Comparison of ENCODE assay signal across 14 cellular contexts in the genomic region with DNA sequence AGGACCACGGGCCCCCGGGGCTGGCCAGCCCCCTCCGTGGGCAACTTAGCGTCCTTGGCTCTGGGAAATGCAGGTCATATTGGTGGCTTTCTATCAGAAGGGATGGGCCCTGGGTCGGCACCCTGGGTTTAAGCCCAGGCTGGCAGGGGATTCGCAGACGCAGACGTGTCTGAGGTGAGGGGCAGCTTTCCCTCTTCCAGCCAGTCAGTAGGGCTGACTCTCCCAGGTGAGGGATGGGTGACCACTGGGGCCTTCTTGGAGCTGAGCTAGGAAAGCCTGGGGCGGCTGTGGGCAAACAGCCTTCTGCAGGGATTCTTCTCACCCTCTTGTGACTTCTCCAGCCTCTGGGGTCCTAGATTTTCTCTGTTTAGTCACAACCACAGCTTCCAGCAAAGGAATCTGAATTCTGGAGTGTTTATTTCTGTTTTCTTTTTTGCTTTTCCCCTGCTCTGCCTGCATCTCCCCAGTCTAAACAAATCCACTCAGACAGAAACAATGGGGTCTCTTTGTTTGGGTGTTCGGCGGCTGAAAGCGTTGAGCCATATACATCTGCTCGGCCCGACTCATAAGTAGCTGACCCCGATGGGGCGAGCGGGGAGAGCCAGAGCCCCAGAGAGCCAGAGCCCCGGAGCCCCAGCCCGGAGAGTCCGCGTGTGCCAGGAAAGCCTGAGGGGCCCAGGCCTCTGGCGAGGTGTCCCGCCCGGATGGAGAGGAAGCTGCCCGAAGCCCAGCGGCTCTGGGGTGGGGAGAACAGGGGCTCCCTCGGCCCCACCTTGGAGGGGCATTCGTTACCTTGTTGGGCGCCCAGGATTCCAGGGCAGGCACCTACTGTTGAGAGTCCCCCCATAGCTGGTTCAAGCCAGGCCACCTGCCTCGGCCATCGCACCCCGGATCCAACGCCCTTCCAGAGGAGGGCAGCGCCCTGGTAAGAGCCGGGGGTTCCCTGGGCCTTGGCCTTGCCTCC. TPM values are rescaled to one million over a fixed set of nuclear protein-coding genes. Genes with fewer than 3 reads are reported as not detected.
DNase-seq lines count a peak whose midpoint lies in the region; ATAC-seq and TF ChIP-seq lines count a peak whose summit lies in the region.
"Had no signal": no experiment of that assay in that cellular context is flagged by ENCODE, and none has a peak within 500 bp of the region (broad histone marks: within the 10 kb centered on the region; RNA-seq: fewer than 3 reads in every experiment).

No MANE protein-coding gene starts in this region.

- no peaks in the 10 kb centered on the region for H4K20me1 ChIP-seq in osteoblast (ENCODE audit: insufficient read depth, low read length)

- H3K4me3 ChIP-seq in osteoblast (ENCODE audit: insufficient read depth, low read length) = no peak overlapping the region
- no peak overlapping the region for H3K4me3 ChIP-seq in psoas muscle

- peaks cover 15% of the 10 kb centered on the region for H3K4me1 Mint-ChIP-seq in chondrocyte (ENCODE audit: low read depth)
- peaks cover 22% of the 10 kb centered on the region for H3K4me1 Mint-ChIP-seq in activated naive CD8-positive, alpha-beta T cell treated with anti-CD3 and anti-CD28 coated beads, Interleukin-2, amount 50 U/mL, for 24 hours

- H3K36me3 Mint-ChIP-seq in chondrocyte (ENCODE audit: low read depth) = no peaks in the 10 kb centered on the region
- H3K36me3 Mint-ChIP-seq in activated naive CD8-positive, alpha-beta T cell treated with anti-CD3 and anti-CD28 coated beads, Interleukin-2, amount 50 U/mL, for 24 hours (ENCODE audit: low read depth) = no peaks in the 10 kb centered on the region
- H3K36me3 Mint-ChIP-seq: activated CD4-positive, alpha-beta memory T cell treated with anti-CD3 and anti-CD28 coated beads for 36 hours had no signal

- H3K9me3 ChIP-seq in osteoblast (ENCODE audit: low read depth, low read length) = no peaks in the 10 kb centered on the region
- H3K9me3 ChIP-seq in psoas muscle = no peaks in the 10 kb centered on the region

- no peak overlapping the region for H3K4me3 Mint-ChIP-seq in chondrocyte (ENCODE audit: unreplicated experiment)
- no peak overlapping the region for H3K4me3 Mint-ChIP-seq in activated naive CD8-positive, alpha-beta T cell treated with anti-CD3 and anti-CD28 coated beads, Interleukin-2, amount 50 U/mL, for 24 hours

- TF ChIP-seq CTCF in chondrocyte (IDR thresholded peaks at IDR 0.05) (no peak), osteoblast (IDR thresholded peaks at IDR 0.05; ENCODE audit: extremely low read depth, low read depth, low read length) (no peak), psoas muscle (IDR thresholded peaks at IDR 0.05) (no peak)

- H3K4me2 ChIP-seq in osteoblast (ENCODE audit: insufficient read depth, low read length) = no peak overlapping the region

- no peaks in the 10 kb centered on the region for H3K4me1 ChIP-seq in osteoblast (ENCODE audit: insufficient read depth, low read length)
- peaks cover 27% of the 10 kb centered on the region for H3K4me1 ChIP-seq in psoas muscle

- H3K36me3 ChIP-seq in osteoblast (ENCODE audit: insufficient read depth, low read length) (no peaks in the 10 kb centered on the region), psoas muscle (ENCODE audit: insufficient read depth in 1 of 2, low read depth in 1 of 2) (no peaks in the 10 kb centered on the region)

- DNase-seq in chondrocyte (ENCODE audit: low spot score) (peak; percentile 86), osteoblast (ENCODE audit: insufficient read length, low spot score, missing footprints) (peak; percentile 93), 8988T (no peak), psoas muscle (no peak), hypothalamus (lab: John Stamatoyannopoulos, UW) (no peak)
- no peak for DNase-seq in activated naive CD8-positive, alpha-beta T cell treated with anti-CD3 and anti-CD28 coated beads, Interleukin-2, amount 50 U/mL, for 24 hours
- DNase-seq: activated CD4-positive, alpha-beta memory T cell treated with anti-CD3 and anti-CD28 coated beads for 36 hours; aorta; GDM1; left ventricle myocardium superior; Right ventricle myocardium superior had no signal

- intact Hi-C loops in psoas muscle (cut with DNase I) = no loop called here

- no peak overlapping the region for H3K27ac ChIP-seq in osteoblast (ENCODE audit: low read depth, low read length)
- H3K27ac ChIP-seq in psoas muscle = no peak overlapping the region

- no peak overlapping the region for H2AFZ ChIP-seq in osteoblast (ENCODE audit: low read length)

- H3K27me3 Mint-ChIP-seq in chondrocyte (ENCODE audit: low read depth) = peaks cover 68% of the 10 kb centered on the region
- H3K27me3 Mint-ChIP-seq in activated naive CD8-positive, alpha-beta T cell treated with anti-CD3 and anti-CD28 coated beads, Interleukin-2, amount 50 U/mL, for 24 hours = peaks cover 79% of the 10 kb centered on the region

- WGBS in psoas muscle, 3 donors = 11 to 12% (median 11%) methylated on average over 35 of the region's 35 CpGs

- no peaks in the 10 kb centered on the region for H3K79me2 ChIP-seq in osteoblast (ENCODE audit: insufficient read depth, low read length)

- H3K27me3 ChIP-seq in osteoblast (ENCODE audit: insufficient read depth, low read length) (peaks cover 94% of the 10 kb centered on the region), psoas muscle (ENCODE audit: insufficient read depth in 3 of 3, low read length in 2 of 3) (peaks cover 0 to 96% (median 66%) of the 10 kb centered on the region in 3 donors)

- H3K9me3 Mint-ChIP-seq in chondrocyte (ENCODE audit: low read depth) = no peaks in the 10 kb centered on the region
- H3K9me3 Mint-ChIP-seq in activated naive CD8-positive, alpha-beta T cell treated with anti-CD3 and anti-CD28 coated beads, Interleukin-2, amount 50 U/mL, for 24 hours = no peaks in the 10 kb centered on the region
- H3K9me3 Mint-ChIP-seq: activated CD4-positive, alpha-beta memory T cell treated with anti-CD3 and anti-CD28 coated beads for 36 hours had no signal

- H3K27ac Mint-ChIP-seq in chondrocyte (ENCODE audit: unreplicated experiment) = no peak overlapping the region
- H3K27ac Mint-ChIP-seq in activated naive CD8-positive, alpha-beta T cell treated with anti-CD3 and anti-CD28 coated beads, Interleukin-2, amount 50 U/mL, for 24 hours = no peak overlapping the region
- H3K27ac Mint-ChIP-seq: activated CD4-positive, alpha-beta memory T cell treated with anti-CD3 and anti-CD28 coated beads for 36 hours had no signal

- peak; percentile 2 for ATAC-seq in GM18909 (IDR thresholded peaks at IDR 0.05; ENCODE audit: poor library complexity, unreplicated experiment)
- peak; percentile 1 for ATAC-seq in HG03135 (IDR thresholded peaks at IDR 0.05; ENCODE audit: unreplicated experiment)
- no peak for ATAC-seq in activated naive CD8-positive, alpha-beta T cell treated with anti-CD3 and anti-CD28 coated beads, Interleukin-2, amount 50 U/mL, for 24 hours
- ATAC-seq in psoas muscle = no peak
- ATAC-seq: left ventricle myocardium superior had no signal

RNA-seq across cellular contexts. Expression of a gene that starts 2.0 kb away (rescaled TPM):
- total RNA-seq in chondrocyte = not detected in 3 replicates
- total RNA-seq in osteoblast = not detected in 2 replicates
- not detected for total RNA-seq in psoas muscle
- not detected for polyA plus RNA-seq in psoas muscle
- total RNA-seq: activated CD4-positive, alpha-beta memory T cell treated with anti-CD3 and anti-CD28 coated beads for 36 hours; aorta; fibroblast of lung; left ventricle myocardium superior; Right ventricle myocardium superior had no signal
- polyA plus RNA-seq: fibroblast of lung had no signal

RNA-seq across cellular contexts. Expression of a gene that starts 59.0 kb away (rescaled TPM):
- 13.7 to 19.3 TPM (median 16.9 TPM) in 3 replicates for total RNA-seq in chondrocyte
- total RNA-seq in osteoblast = 11.6 and 17.1 TPM in 2 replicates
- total RNA-seq in psoas muscle = 10 to 100 TPM; 14.0 to 20.5 (median 16.7) TPM
- polyA plus RNA-seq in psoas muscle = 10 to 100 TPM in 2 of 3 donors, 1 to 10 TPM in 1; 8.2 to 17.8 (median 14.7) TPM

Comparison
In these comparisons a context has a peak if more than half of its experiments do, and no peak if none do; other contexts are left out.
1. ATAC-seq: peak in GM18909 (single experiment) and HG03135 (single experiment); none in activated naive CD8-positive, alpha-beta T cell treated with anti-CD3 and anti-CD28 coated beads, Interleukin-2, amount 50 U/mL, for 24 hours (single experiment) and psoas muscle (0 of 4).
2. DNase-seq: peak in chondrocyte (single experiment) and osteoblast (single experiment); none in activated naive CD8-positive, alpha-beta T cell treated with anti-CD3 and anti-CD28 coated beads, Interleukin-2, amount 50 U/mL, for 24 hours (single experiment), 8988T (single experiment), psoas muscle (0 of 2) and hypothalamus (0 of 51).